In the genomic region with DNA sequence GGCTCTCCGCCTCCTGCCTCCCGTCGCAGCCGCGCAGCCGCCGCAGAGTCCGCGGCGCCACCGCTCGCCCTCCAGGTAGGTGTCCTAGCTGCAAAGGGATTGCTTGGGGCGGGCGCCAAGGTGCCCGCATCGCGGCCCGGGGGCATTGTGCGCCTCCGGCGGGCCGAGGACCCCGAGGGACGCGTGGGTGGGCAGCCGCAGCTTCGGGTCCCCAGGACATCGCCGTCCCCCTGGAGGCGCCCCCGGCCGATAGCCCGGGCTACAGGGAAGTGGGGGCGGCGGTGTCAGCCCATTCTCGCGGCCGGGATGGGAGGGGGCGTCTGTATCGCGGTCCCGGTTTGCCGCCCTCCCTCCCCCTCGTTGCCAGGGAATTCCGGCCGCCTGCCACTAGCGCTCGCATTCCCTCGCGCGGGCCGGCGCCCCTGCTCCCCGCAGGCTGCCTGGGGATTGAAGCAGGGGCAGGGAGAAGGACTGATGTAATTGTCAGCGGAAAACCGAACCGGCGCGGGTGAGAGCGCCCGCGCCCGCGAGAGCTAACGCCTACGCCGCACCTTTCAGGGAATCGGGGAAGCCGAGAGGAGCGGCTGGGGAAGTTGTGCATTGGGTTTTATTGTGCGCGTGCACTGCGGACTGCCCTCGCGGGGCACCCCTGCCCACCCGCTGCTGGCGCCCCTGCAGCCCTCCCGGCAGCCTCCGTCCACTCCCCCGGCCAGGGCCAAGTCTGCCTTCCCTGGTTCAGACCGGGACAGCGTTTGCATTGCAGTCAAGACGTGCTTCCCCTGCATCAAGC, we compare ENCODE assay signal across 8 cellular contexts. TPM values are rescaled to one million over a fixed set of nuclear protein-coding genes. Genes with fewer than 3 reads are reported as not detected.
DNase-seq lines count a peak whose midpoint lies in the region; ATAC-seq and TF ChIP-seq lines count a peak whose summit lies in the region.

No MANE protein-coding gene starts in this region.

- H3K4me3 ChIP-seq in adrenal gland, result peak overlapping the region in 3 of 4 donors; percentile 46 to 74 (median 69)
- H3K4me3 ChIP-seq in heart left ventricle, result peak overlapping the region; percentile 56 to 98 (median 88)

- no peaks in the 10 kb centered on the region for H3K36me3 Mint-ChIP-seq in activated CD4-positive, alpha-beta T cell treated with anti-CD3 and anti-CD28 coated beads, Interleukin-2, amount 10 ng/mL, durations not matched to agents 24 days and 14 days (ENCODE audit: low read depth)
- no peaks in the 10 kb centered on the region for H3K36me3 Mint-ChIP-seq in osteocyte (ENCODE audit: unreplicated experiment)

- 0 to 1% (median 0%) methylated on average over 15 to 83 of the region's 83 CpGs for WGBS in adrenal gland, 4 donors
- WGBS in heart left ventricle, 4 donors, result 0 to 2% (median 1%) methylated on average over 24 to 83 of the region's 83 CpGs

- H3K4me1 ChIP-seq in adrenal gland (replicated peaks in 1 of 2) (peaks cover 13 to 16% of the 10 kb centered on the region in 2 donors), heart left ventricle (peaks cover 0 to 23% (median 13%) of the 10 kb centered on the region in 12 donors)

- H3K36me3 ChIP-seq in adrenal gland (replicated peaks in 1 of 2), result no peaks in the 10 kb centered on the region
- H3K36me3 ChIP-seq in heart left ventricle, result no peaks in the 10 kb centered on the region

- ATAC-seq in HG02970 (IDR thresholded peaks at IDR 0.05; ENCODE audit: low FRiP score, unreplicated experiment), result peak; percentile 1
- ATAC-seq in heart left ventricle, result peak; percentile 14 to 47 (median 42)

- peaks cover 8% of the 10 kb centered on the region for H3K4me1 Mint-ChIP-seq in activated CD4-positive, alpha-beta T cell treated with anti-CD3 and anti-CD28 coated beads, Interleukin-2, amount 10 ng/mL, durations not matched to agents 24 days and 14 days
- peaks cover 15% of the 10 kb centered on the region for H3K4me1 Mint-ChIP-seq in osteocyte (ENCODE audit: unreplicated experiment)

- H3K4me3 Mint-ChIP-seq in activated CD4-positive, alpha-beta T cell treated with anti-CD3 and anti-CD28 coated beads, Interleukin-2, amount 10 ng/mL, durations not matched to agents 24 days and 14 days, result peak overlapping the region; percentile 80
- peak overlapping the region; percentile 86 for H3K4me3 Mint-ChIP-seq in osteocyte (ENCODE audit: unreplicated experiment)

- peak; percentile 70 for DNase-seq in activated CD4-positive, alpha-beta T cell treated with anti-CD3 and anti-CD28 coated beads, Interleukin-2, amount 10 ng/mL, durations not matched to agents 24 days and 14 days
- no peak for DNase-seq in activated CD4-positive, alpha-beta T cell treated with anti-CD3 and anti-CD28 coated beads for 1 hour
- DNase-seq in NCI-H69 (lab: John Stamatoyannopoulos, UW) (peak; percentile 78), adrenal gland (peak in 6 of 7 donors; percentile 26 to 64 (median 33)), heart left ventricle (peak; percentile 43 to 67 (median 48)), osteocyte (ENCODE audit: extremely low spot score, unreplicated experiment) (peak; percentile 87)
- no peak for DNase-seq in effector CD8-positive, alpha-beta T cell (lab: John Stamatoyannopoulos, UW)

- TF ChIP-seq CTCF in adrenal gland (IDR thresholded peaks at IDR 0.05) (no peak), heart left ventricle (IDR thresholded peaks at IDR 0.05) (no peak), osteocyte (IDR thresholded peaks at IDR 0.05) (no peak)

- TF ChIP-seq POLR2A in adrenal gland (IDR thresholded peaks at IDR 0.05) (no peak), heart left ventricle (IDR thresholded peaks at IDR 0.05) (no peak)

- H3K9me3 Mint-ChIP-seq in activated CD4-positive, alpha-beta T cell treated with anti-CD3 and anti-CD28 coated beads, Interleukin-2, amount 10 ng/mL, durations not matched to agents 24 days and 14 days, result no peaks in the 10 kb centered on the region
- no peaks in the 10 kb centered on the region for H3K9me3 Mint-ChIP-seq in osteocyte (ENCODE audit: unreplicated experiment)

- intact Hi-C loops in activated CD4-positive, alpha-beta T cell treated with anti-CD3 and anti-CD28 coated beads, Interleukin-2, amount 10 ng/mL, durations not matched to agents 24 days and 14 days (cut with micrococcal nuclease), result loop anchor here (1.0 to 10.0 kb wide), 3 partner anchors 82 to 220 kb away; partner anchors contain the start of gene RBM45
- intact Hi-C loops in adrenal gland (cut with DNase I), result no loop called here
- intact Hi-C loops in heart left ventricle (cut with DNase I), result loop anchor here in 8 of 10 donors (2.0 to 10.0 kb wide), 9 partner anchors 50 to 86 kb away; no protein-coding TSS in a partner anchor

- H3K27me3 Mint-ChIP-seq in activated CD4-positive, alpha-beta T cell treated with anti-CD3 and anti-CD28 coated beads, Interleukin-2, amount 10 ng/mL, durations not matched to agents 24 days and 14 days, result peaks cover 61% of the 10 kb centered on the region
- H3K27me3 Mint-ChIP-seq in osteocyte (ENCODE audit: unreplicated experiment), result peaks cover 8% of the 10 kb centered on the region

- no peak overlapping the region for H3K27ac Mint-ChIP-seq in activated CD4-positive, alpha-beta T cell treated with anti-CD3 and anti-CD28 coated beads, Interleukin-2, amount 10 ng/mL, durations not matched to agents 24 days and 14 days
- H3K27ac Mint-ChIP-seq in osteocyte (ENCODE audit: unreplicated experiment), result peak overlapping the region; percentile 59

- peaks cover 12% of the 10 kb centered on the region for H3K27me3 ChIP-seq in adrenal gland
- peaks cover 0 to 30% (median 0%) of the 10 kb centered on the region in 9 donors for H3K27me3 ChIP-seq in heart left ventricle

- H3K9me3 ChIP-seq in adrenal gland (replicated peaks in 1 of 3) (no peaks in the 10 kb centered on the region), heart left ventricle (no peaks in the 10 kb centered on the region)

- H3K27ac ChIP-seq in adrenal gland (peak overlapping the region in 2 of 5 donors; percentile 51 to 53), heart left ventricle (peak overlapping the region in 11 of 12 donors; percentile 55 to 98 (median 92))

RNA-seq across cellular contexts. Expression of gene OSBPL6, which starts 0.5 kb away (rescaled TPM):
- total RNA-seq in activated CD4-positive, alpha-beta T cell treated with anti-CD3 and anti-CD28 coated beads, Interleukin-2, amount 10 ng/mL, durations not matched to agents 24 days and 14 days, result 1.1 and 1.5 TPM in 2 replicates
- total RNA-seq in adrenal gland (1 to 10 TPM in 2 of 8 donors, under 1 TPM in 5, not detected in 1; 0.16 to 3.1 (median 0.50) TPM), heart left ventricle (1 to 10 TPM; 3.0 to 9.6 (median 5.0) TPM), osteocyte (3.7 and 3.9 TPM in 2 replicates)
- polyA plus RNA-seq in adrenal gland (1 to 10 TPM in 2 of 3 donors, under 1 TPM in 1; 0.98 to 5.1 (median 1.2) TPM), heart left ventricle (1 to 10 TPM; 1.2 to 2.7 TPM)

Comparison
In these comparisons a context has a peak if more than half of its experiments do, and no peak if none do; other contexts are left out.
1. DNase-seq: peak in activated CD4-positive, alpha-beta T cell treated with anti-CD3 and anti-CD28 coated beads, Interleukin-2, amount 10 ng/mL, durations not matched to agents 24 days and 14 days (single experiment), NCI-H69 (single experiment), adrenal gland (6 of 7), heart left ventricle (5 of 5) and osteocyte (single experiment); none in activated CD4-positive, alpha-beta T cell treated with anti-CD3 and anti-CD28 coated beads for 1 hour (single experiment) and effector CD8-positive, alpha-beta T cell (single experiment).
2. intact Hi-C loops: an anchor here in activated CD4-positive, alpha-beta T cell treated with anti-CD3 and anti-CD28 coated beads, Interleukin-2, amount 10 ng/mL, durations not matched to agents 24 days and 14 days (1.0 to 10.0 kb wide) and heart left ventricle (2.0 to 10.0 kb wide); none called in adrenal gland.